In the genomic region with DNA sequence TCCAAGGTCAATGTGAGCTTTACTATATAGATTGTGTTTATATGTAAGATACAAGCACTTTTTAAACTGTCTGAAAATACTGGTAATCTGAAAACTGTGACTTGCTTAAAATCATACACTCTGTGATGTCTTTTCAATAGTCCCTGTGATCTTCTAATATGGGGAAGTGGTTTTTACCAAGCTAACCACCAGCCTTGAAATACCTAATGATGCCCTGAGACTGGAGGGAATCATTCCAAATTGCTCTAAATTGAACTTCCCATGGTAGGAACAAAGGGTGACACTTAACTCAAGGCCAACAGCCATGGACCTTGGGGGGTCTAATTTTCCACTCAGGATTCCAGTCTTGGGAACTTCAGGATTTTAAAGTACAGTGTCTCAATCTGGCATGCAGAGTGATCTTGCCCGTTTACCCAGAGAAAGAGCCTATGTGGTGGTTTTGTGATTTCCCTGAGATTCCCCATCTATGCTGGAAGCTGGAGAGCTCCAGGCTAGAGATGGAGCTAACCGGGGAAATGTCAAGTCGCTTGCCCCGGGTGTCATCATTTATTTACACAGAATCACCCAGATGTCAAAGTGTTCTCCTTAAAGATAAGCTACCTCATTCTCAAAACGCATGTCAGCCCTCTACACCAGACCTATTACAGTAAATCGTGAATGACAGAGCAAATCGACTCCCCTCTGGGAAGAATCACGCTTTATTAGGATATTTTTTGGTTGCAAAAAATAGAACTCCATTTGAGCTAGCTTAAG, we compare ENCODE assay signal across 22 cellular contexts.
DNase-seq lines count a peak whose midpoint lies in the region; ATAC-seq and FAIRE-seq lines count a peak whose summit lies in the region.
"Had no signal": no experiment of that assay in that cellular context is flagged by ENCODE, and none has a peak within 500 bp of the region (broad histone marks: within the 10 kb centered on the region; RNA-seq: fewer than 3 reads in every experiment).

No MANE protein-coding gene starts in this region.

- no peak overlapping the region for H3K27ac ChIP-seq in BLaER1

- H3K9ac ChIP-seq in BLaER1 = no peak overlapping the region
- H3K9ac ChIP-seq: SK-N-SH had no signal

- peaks cover 19% of the 10 kb centered on the region for H3K4me1 ChIP-seq in BLaER1

- no peak for ATAC-seq in GM18873 (IDR thresholded peaks at IDR 0.05; ENCODE audit: low FRiP score, unreplicated experiment)
- ATAC-seq in GM21528 (IDR thresholded peaks at IDR 0.05; ENCODE audit: low FRiP score, unreplicated experiment) = no peak
- ATAC-seq: PC-3 had no signal

- H3K27me3 ChIP-seq in BLaER1 = no peaks in the 10 kb centered on the region

- peak overlapping the region; percentile 15; the same call in 1 of the 2 replicates for H3K4me2 ChIP-seq in BLaER1
- H3K4me2 ChIP-seq: SK-N-SH had no signal

- H4K20me1 ChIP-seq in BLaER1 = no peaks in the 10 kb centered on the region

- DNase-seq in GM19239 (ENCODE audit: insufficient read length, low spot score) (no peak), NCI-H2227 treated with DMSO at 0.1 percent for 48 hours (lab: John Stamatoyannopoulos, UW) (peak; percentile 76), islet precursor cell (peak; percentile 21), NCI-H82 treated with DMSO at 0.1 percent for 48 hours (lab: John Stamatoyannopoulos, UW; ENCODE audit: unreplicated experiment) (no peak)
- DNase-seq: CD4-positive, alpha-beta T cell; COR-L47; DMS79; NCI-H1105 treated with DMSO at 0.1 percent for 48 hours; NCI-H1694 treated with DMSO at 0.1 percent for 48 hours; NCI-H510A treated with DMSO at 0.1 percent for 48 hours; NCI-H748 treated with DMSO at 0.1 percent for 48 hours; NK-92 treated with Interleukin-12 subunit alpha and Interleukin-12 subunit beta, amount 100 ng/mL, for 24 hours; PC-3; SHP77; SK-N-SH had no signal

- H3K4me3 ChIP-seq in BLaER1 = no peak overlapping the region

- H3K36me3 ChIP-seq in BLaER1 = no peaks in the 10 kb centered on the region

- peak; percentile 42 for FAIRE-seq in GM19239 (lab: Jason Lieb, UNC)
- FAIRE-seq: GM18507, H54, HTR-8/SVneo, TTC549 had no signal

- no peaks in the 10 kb centered on the region for H3K9me3 ChIP-seq in BLaER1
- H3K9me3 ChIP-seq: SK-N-SH had no signal

Comparison
In these comparisons a context has a peak if more than half of its experiments do, and no peak if none do; other contexts are left out.
1. DNase-seq: peak in NCI-H2227 treated with DMSO at 0.1 percent for 48 hours (single experiment) and islet precursor cell (single experiment); none in GM19239 (single experiment) and NCI-H82 treated with DMSO at 0.1 percent for 48 hours (single experiment).